In the genomic region with DNA sequence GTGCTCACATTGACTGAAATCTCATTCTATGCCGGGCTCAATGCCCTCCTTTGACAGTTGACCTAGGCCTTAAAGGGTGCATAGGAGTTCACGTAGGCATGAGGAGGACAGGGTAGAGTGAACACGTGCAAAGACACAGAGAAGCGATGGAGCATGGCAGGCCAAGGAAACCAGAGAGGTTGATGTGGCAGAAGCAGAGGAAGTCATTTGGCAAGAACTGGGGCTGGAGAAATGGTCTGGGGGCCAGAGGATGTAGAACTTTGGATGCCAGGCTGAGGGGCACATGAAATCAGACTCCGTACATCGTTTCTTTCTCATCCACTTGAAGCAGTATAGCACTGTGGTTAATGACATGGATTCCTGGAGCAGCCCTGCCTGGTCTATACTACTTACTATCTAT, we compare ENCODE assay signal across 32 cellular contexts.
"Had no signal": no experiment of that assay in that cellular context is flagged by ENCODE, and none has a peak within 500 bp of the region (broad histone marks: within the 10 kb centered on the region; RNA-seq: fewer than 3 reads in every experiment).

No MANE protein-coding gene starts in this region.

- H3K27me3 ChIP-seq: MG63 had no signal

- H3K36me3 ChIP-seq: MG63 had no signal

- H3K9me3 ChIP-seq: MG63 had no signal

- DNase-seq: Karpas-422, Kasumi-1, MG63, MM.1S, MV-4-11, NCI-H1048, NCI-H1092, NCI-H1092 treated with DMSO at 0.1 percent for 48 hours, NCI-H1105, NCI-H1105 treated with DMSO at 0.1 percent for 48 hours, NCI-H1417, NCI-H1417 treated with DMSO at 0.1 percent for 48 hours, NCI-H1436, NCI-H1436 treated with DMSO at 0.1 percent for 48 hours, NCI-H146, NCI-H1694, NCI-H1694 treated with DMSO at 0.1 percent for 48 hours, NCI-H187, NCI-H187 treated with DMSO at 0.1 percent for 48 hours, NCI-H1930, NCI-H2029, NCI-H2029 treated with DMSO at 0.1 percent for 48 hours, NCI-H2081, NCI-H2081 treated with DMSO at 0.1 percent for 48 hours, NCI-H2107, NCI-H2171, NCI-H2171 treated with DMSO at 0.1 percent for 48 hours, NCI-H2227 treated with DMSO at 0.1 percent for 48 hours, NCI-H226, NCI-H345, NCI-H510A, NCI-H510A treated with DMSO at 0.1 percent for 48 hours had no signal

- H3K4me3 ChIP-seq: MG63 had no signal
